12 cellular contexts compared by ENCODE assay signal in the genomic region with DNA sequence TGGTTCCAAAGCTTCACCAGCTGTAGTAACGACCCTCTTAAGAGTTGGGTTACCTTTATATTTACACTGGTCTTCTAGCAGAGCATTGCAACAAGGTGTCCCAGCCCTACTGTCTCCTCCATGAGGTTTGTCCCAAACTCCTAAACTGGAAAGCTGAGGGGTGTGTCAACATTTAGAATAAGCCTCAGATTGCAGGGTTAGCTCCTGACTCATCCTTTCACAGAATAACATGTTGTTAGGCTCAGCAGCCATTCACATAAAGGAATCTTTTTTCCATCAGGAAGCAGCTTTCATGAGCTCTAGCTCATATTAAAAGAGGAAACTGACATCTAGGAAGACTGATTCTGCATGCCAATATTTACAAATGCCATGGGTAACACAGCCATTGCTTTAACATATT.
DNase-seq lines count a peak whose midpoint lies in the region; FAIRE-seq and TF ChIP-seq lines count a peak whose summit lies in the region.
"Had no signal": no experiment of that assay in that cellular context is flagged by ENCODE, and none has a peak within 500 bp of the region (broad histone marks: within the 10 kb centered on the region; RNA-seq: fewer than 3 reads in every experiment).

No MANE protein-coding gene starts in this region.

- H3K9me3 ChIP-seq in astrocyte (ENCODE audit: insufficient read depth, low read depth, low read length), result no peaks in the 10 kb centered on the region
- H3K9me3 ChIP-seq: BLaER1, esophagus muscularis mucosa, neutrophil had no signal

- in situ Hi-C loops in ACHN (cut with HindIII; ENCODE audit: low pct_ligation_motif_present, low pct_unique_long_range_greater_than_20kb, low sequenced_read_pairs), result no loop called here

- peak overlapping the region; percentile 41 for H3K27ac Mint-ChIP-seq in astrocyte (ENCODE audit: unreplicated experiment)

- no peaks in the 10 kb centered on the region for H3K79me2 ChIP-seq in astrocyte (ENCODE audit: insufficient read depth, low read length)

- no peak overlapping the region for H3K9ac ChIP-seq in astrocyte (ENCODE audit: low read length)
- H3K9ac ChIP-seq: BLaER1 had no signal

- H3K4me3 Mint-ChIP-seq in astrocyte (ENCODE audit: unreplicated experiment), result no peak overlapping the region
- H3K4me3 Mint-ChIP-seq: brain had no signal

- FAIRE-seq in astrocyte (lab: Jason Lieb, UNC), result no peak

- H3K36me3 ChIP-seq in astrocyte (ENCODE audit: insufficient read depth, low read length), result no peaks in the 10 kb centered on the region
- H3K36me3 ChIP-seq: BLaER1, esophagus muscularis mucosa, neutrophil had no signal

- H3K4me2 ChIP-seq in astrocyte (ENCODE audit: low read length), result peak overlapping the region; percentile 4
- H3K4me2 ChIP-seq: BLaER1 had no signal

- no peak for TF ChIP-seq CTCF in astrocyte (IDR thresholded peaks at IDR 0.05; ENCODE audit: insufficient read depth, low read depth, low read length)

- H2AFZ ChIP-seq in astrocyte (ENCODE audit: low read depth, low read length), result no peak overlapping the region

- H3K36me3 Mint-ChIP-seq in astrocyte (ENCODE audit: low read depth, unreplicated experiment), result no peaks in the 10 kb centered on the region

- H3K27me3 Mint-ChIP-seq in astrocyte (ENCODE audit: low read depth, unreplicated experiment), result no peaks in the 10 kb centered on the region

- peaks cover 5% of the 10 kb centered on the region for H3K4me1 ChIP-seq in astrocyte (ENCODE audit: insufficient read depth, low read length)
- H3K4me1 ChIP-seq: BLaER1 had no signal

- no peak overlapping the region for H3K4me3 ChIP-seq in astrocyte (ENCODE audit: insufficient read depth, low read depth, low read length)
- H3K4me3 ChIP-seq: BLaER1, esophagus muscularis mucosa had no signal

- H3K4me1 Mint-ChIP-seq in astrocyte (ENCODE audit: low read depth, unreplicated experiment), result peaks cover 32% of the 10 kb centered on the region

- H4K20me1 ChIP-seq in astrocyte (ENCODE audit: insufficient read depth, low read length), result no peaks in the 10 kb centered on the region
- H4K20me1 ChIP-seq: BLaER1 had no signal

- no peak overlapping the region for H3K27ac ChIP-seq in astrocyte (ENCODE audit: low read depth, low read length)
- H3K27ac ChIP-seq: BLaER1, esophagus muscularis mucosa, neutrophil had no signal

- no peaks in the 10 kb centered on the region for H3K27me3 ChIP-seq in astrocyte (ENCODE audit: insufficient read depth, low read length)
- H3K27me3 ChIP-seq: BLaER1, esophagus muscularis mucosa, neutrophil had no signal

- no peaks in the 10 kb centered on the region for H3K9me3 Mint-ChIP-seq in astrocyte (ENCODE audit: unreplicated experiment)
- H3K9me3 Mint-ChIP-seq: brain had no signal

- DNase-seq in ACHN (peak; percentile 37), HT1080 (ENCODE audit: low read depth) (peak; percentile 77), astrocyte (ENCODE audit: low read depth) (peak; percentile 48), hepatic stellate cell (ENCODE audit: low spot score) (peak; percentile 14), epidermal melanocyte (ENCODE audit: insufficient read length, low spot score) (no peak), NCI-H345 treated with DMSO at 0.1 percent for 48 hours (lab: John Stamatoyannopoulos, UW; ENCODE audit: unreplicated experiment) (no peak), cerebellum (ENCODE audit: low spot score) (no peak), HuH-7 (ENCODE audit: low spot score) (no peak)

Comparison
In these comparisons a context has a peak if more than half of its experiments do, and no peak if none do; other contexts are left out.
1. DNase-seq: peak in ACHN (single experiment), HT1080 (single experiment), astrocyte (single experiment) and hepatic stellate cell (single experiment); none in epidermal melanocyte (single experiment), NCI-H345 treated with DMSO at 0.1 percent for 48 hours (single experiment), cerebellum (single experiment) and HuH-7 (single experiment).